ENCODE assay signal across 31 cellular contexts in the genomic region with DNA sequence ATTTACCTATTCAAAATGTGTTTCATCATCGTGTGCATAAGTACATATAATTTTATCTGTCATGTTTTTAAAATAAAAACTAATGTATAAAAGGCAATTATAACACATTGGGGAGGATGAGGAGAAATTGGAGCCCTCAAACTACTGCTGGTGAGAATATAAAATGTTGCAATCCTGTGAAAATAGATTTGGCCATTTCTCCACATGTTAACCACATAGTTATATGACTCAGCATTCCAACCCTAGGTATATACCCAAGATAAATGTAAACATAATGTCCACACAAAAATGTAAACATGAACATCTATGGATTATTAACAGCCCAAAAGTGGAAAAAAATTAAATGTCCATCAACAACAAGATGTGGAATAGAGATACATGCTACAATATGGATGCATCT.
DNase-seq lines count a peak whose midpoint lies in the region; ATAC-seq and TF ChIP-seq lines count a peak whose summit lies in the region.
"Had no signal": no experiment of that assay in that cellular context is flagged by ENCODE, and none has a peak within 500 bp of the region (broad histone marks: within the 10 kb centered on the region; RNA-seq: fewer than 3 reads in every experiment).

No MANE protein-coding gene starts in this region.

- no peak overlapping the region for H2AK5ac ChIP-seq in mesenchymal stem cell (ENCODE audit: low read length, severe bottlenecking)

- H3K9ac ChIP-seq in mesenchymal stem cell (ENCODE audit: low read length): no peak overlapping the region

- no peaks in the 10 kb centered on the region for H3K9me3 ChIP-seq in mesenchymal stem cell (ENCODE audit: control insufficient read depth, low read length)
- H3K9me3 ChIP-seq: heart right ventricle, neutrophil, stomach, uterus had no signal

- no peaks in the 10 kb centered on the region for H3K4me1 ChIP-seq in mesenchymal stem cell (ENCODE audit: control insufficient read depth, insufficient read depth, low read depth, low read length)
- H3K4me1 ChIP-seq: heart right ventricle, prostate gland, right lobe of liver, stomach, uterus had no signal

- H3K4me2 ChIP-seq in mesenchymal stem cell (ENCODE audit: low read length, poor library complexity, severe bottlenecking): no peak overlapping the region

- H4K91ac ChIP-seq in mesenchymal stem cell (ENCODE audit: low read length): no peak overlapping the region

- no CpG with 5 or more reads among the region's 1 CpG for WGBS in mesenchymal stem cell

- no peak overlapping the region for H3K14ac ChIP-seq in mesenchymal stem cell (ENCODE audit: low read length in 2 of 2)

- H3K36me3 ChIP-seq in mesenchymal stem cell (ENCODE audit: control insufficient read depth in 1 of 2, insufficient read depth in 2 of 2, low read depth in 1 of 2, low read length in 2 of 2): no peaks in the 10 kb centered on the region
- H3K36me3 ChIP-seq: cardiac muscle cell, heart right ventricle, neutrophil, prostate gland, right lobe of liver, stomach, uterus had no signal

- no peak overlapping the region for H3K27ac ChIP-seq in mesenchymal stem cell (ENCODE audit: low read length, poor library complexity, severe bottlenecking)
- H3K27ac ChIP-seq: cardiac muscle cell, coronary artery, heart right ventricle, neutrophil, prostate gland, right lobe of liver, stomach, uterus had no signal

- H2BK15ac ChIP-seq in mesenchymal stem cell (ENCODE audit: low read depth, poor library complexity, severe bottlenecking): no peak overlapping the region

- no peak overlapping the region for H4K8ac ChIP-seq in mesenchymal stem cell (ENCODE audit: low read length)

- no peak overlapping the region for H3K23ac ChIP-seq in mesenchymal stem cell (ENCODE audit: low read length in 2 of 2)

- no peak overlapping the region for H2BK5ac ChIP-seq in mesenchymal stem cell (ENCODE audit: low read depth, low read length, poor library complexity, severe bottlenecking)

- H3K79me1 ChIP-seq in mesenchymal stem cell (replicated peaks; ENCODE audit: low read length, poor library complexity, severe bottlenecking): no peaks in the 10 kb centered on the region

- peak; percentile 14 for DNase-seq in HS-27A (ENCODE audit: low read depth)
- peak; percentile 14 for DNase-seq in NB4 (ENCODE audit: low read depth)
- peak; percentile 7 for DNase-seq in brain pericyte (ENCODE audit: low read depth, low spot score)
- DNase-seq in mesenchymal stem cell: peak; percentile 35
- no peak for DNase-seq in NCI-H2196 (lab: John Stamatoyannopoulos, UW; ENCODE audit: unreplicated experiment)
- no peak for DNase-seq in stimulated activated CD4-positive, alpha-beta T cell treated with anti-CD3 and anti-CD28 coated beads, Interleukin-2, amount 100 ng/mL, for 24 hours
- DNase-seq: activated CD4-positive, alpha-beta memory T cell treated with anti-CD3 and anti-CD28 coated beads, Interleukin-2, amount 10 ng/mL, durations not matched to agents 7 days and 5 days; activated CD4-positive, alpha-beta T cell treated with anti-CD3 and anti-CD28 coated beads for 1 hour; activated CD8-positive, alpha-beta memory T cell treated with anti-CD3 and anti-CD28 coated beads, Interleukin-2, amount 50 U/mL, for 48 hours; activated naive CD4-positive, alpha-beta T cell treated with anti-CD3 and anti-CD28 coated beads for 36 hours; amniotic stem cell; DMS153; effector CD8-positive, alpha-beta T cell; foreskin melanocyte; heart right ventricle; midbrain; naive thymus-derived CD4-positive, alpha-beta T cell; NCI-H1436 treated with DMSO at 0.1 percent for 48 hours; NCI-H2081 treated with DMSO at 0.1 percent for 48 hours; NCI-H345; right lobe of liver; SIG-M5; stimulated activated CD4-positive, alpha-beta T cell treated with anti-CD3 and anti-CD28 coated beads, Interleukin-12 subunit alpha, Interleukin-12 subunit beta, amount 100 ng/mL, for 4 hours; stimulated activated CD4-positive, alpha-beta T cell treated with anti-CD3 and anti-CD28 coated beads, Interleukin-4, amount 100 ng/mL, for 1 hour; stomach; uterus had no signal

- H3K27me3 ChIP-seq in mesenchymal stem cell (ENCODE audit: control insufficient read depth in 1 of 2, insufficient read depth in 1 of 2, low read length in 2 of 2): no peaks in the 10 kb centered on the region
- H3K27me3 ChIP-seq: heart right ventricle, neutrophil, right lobe of liver, stomach, uterus had no signal

- no peak overlapping the region for H3K18ac ChIP-seq in mesenchymal stem cell (ENCODE audit: low read depth in 1 of 2, low read length in 2 of 2)

- ATAC-seq in GM21447 (IDR thresholded peaks at IDR 0.05; ENCODE audit: unreplicated experiment): no peak
- ATAC-seq: heart right ventricle; naive thymus-derived CD4-positive, alpha-beta T cell; right lobe of liver had no signal

- no peak for TF ChIP-seq POLR2A in NB4 (IDR thresholded peaks at IDR 0.05; ENCODE audit: extremely low read depth, insufficient read length)

- no peak overlapping the region for H2AFZ ChIP-seq in mesenchymal stem cell (ENCODE audit: low read depth, low read length)

- H3K4ac ChIP-seq in mesenchymal stem cell (ENCODE audit: low read depth in 1 of 2, low read length in 2 of 2): no peak overlapping the region

- no peak overlapping the region for H2BK120ac ChIP-seq in mesenchymal stem cell (ENCODE audit: low read depth, low read length)

- H3K4me3 ChIP-seq in NB4 (ENCODE audit: low read depth, low read length) (no peak overlapping the region), mesenchymal stem cell (ENCODE audit: insufficient read depth in 1 of 2, low read depth in 1 of 2, low read length in 2 of 2) (no peak overlapping the region)
- H3K4me3 ChIP-seq: cardiac muscle cell, coronary artery, heart right ventricle, prostate gland, right lobe of liver, stomach, uterus had no signal

- TF ChIP-seq CTCF in NB4 (IDR thresholded peaks at IDR 0.05; ENCODE audit: low read depth, low read length): no peak

- no peak overlapping the region for H2BK12ac ChIP-seq in mesenchymal stem cell (ENCODE audit: low read length in 2 of 2)

Comparison
In these comparisons a context has a peak if more than half of its experiments do, and no peak if none do; other contexts are left out.
1. DNase-seq: peak in HS-27A (single experiment), NB4 (single experiment), brain pericyte (single experiment) and mesenchymal stem cell (single experiment); none in NCI-H2196 (single experiment) and stimulated activated CD4-positive, alpha-beta T cell treated with anti-CD3 and anti-CD28 coated beads, Interleukin-2, amount 100 ng/mL, for 24 hours (0 of 2).